8 cellular contexts compared by ENCODE assay signal in genomic region chr1:5991784-5992033, GRCh38. TPM values are rescaled to one million over a fixed set of nuclear protein-coding genes. Genes with fewer than 3 reads are reported as not detected.
DNase-seq lines count a peak whose midpoint lies in the region; ATAC-seq and TF ChIP-seq lines count a peak whose summit lies in the region.

No MANE protein-coding gene starts in this region.

- no peak for TF ChIP-seq EP300 in neural cell (conservative IDR thresholded peaks at IDR 0.05; ENCODE audit: poor library complexity, severe bottlenecking)

- H3F3A ChIP-seq in neural cell (ENCODE audit: insufficient read depth, low read length, poor library complexity, severe bottlenecking) = no peaks in the 10 kb centered on the region

- peak overlapping the region; percentile 71 for H3K27ac ChIP-seq in SJCRH30
- H3K27ac ChIP-seq in neural cell (ENCODE audit: low read length) = peak overlapping the region; percentile 89

- H3K4me2 ChIP-seq in neural cell (ENCODE audit: low read length) = no peak overlapping the region

- DNase-seq in NCI-H748 (lab: John Stamatoyannopoulos, UW; ENCODE audit: unreplicated experiment) (peak; percentile 36), NCI-H748 treated with DMSO at 0.1 percent for 48 hours (lab: John Stamatoyannopoulos, UW) (no peak), SJCRH30 (no peak), epithelial cell of esophagus (ENCODE audit: low read depth) (no peak), mucosa of gallbladder (ENCODE audit: low spot score) (no peak)
- no peak for DNase-seq in stimulated activated CD4-positive, alpha-beta T cell treated with anti-CD3 and anti-CD28 coated beads, Interleukin-1b, Interleukin-23, amount 100 ng/mL, for 48 hours

- TF ChIP-seq RAD21 in neural cell (conservative IDR thresholded peaks at IDR 0.05) = no peak

- peak overlapping the region; percentile 82 for H3K9ac ChIP-seq in neural cell (ENCODE audit: low read length)

- peaks cover 35% of the 10 kb centered on the region for H3K79me2 ChIP-seq in neural cell (replicated peaks; ENCODE audit: insufficient read depth, low read length)

- peaks cover 8% of the 10 kb centered on the region for H3K4me1 ChIP-seq in SJCRH30

- H3K9me3 ChIP-seq in SJCRH30 (replicated peaks) (no peaks in the 10 kb centered on the region), neural cell (ENCODE audit: low read length) (no peaks in the 10 kb centered on the region)

- peak overlapping the region; percentile 96 for H3K4me3 ChIP-seq in SJCRH30
- H3K4me3 ChIP-seq in epithelial cell of esophagus (ENCODE audit: low read length) = peak overlapping the region; percentile 62
- H3K4me3 ChIP-seq in neural cell (ENCODE audit: low read length) = peak overlapping the region; percentile 96

- H4K20me1 ChIP-seq in neural cell (ENCODE audit: insufficient read depth) = no peaks in the 10 kb centered on the region

- H3K9me2 ChIP-seq in neural cell (ENCODE audit: insufficient read depth, low read length) = no peaks in the 10 kb centered on the region

- H3K36me3 ChIP-seq in SJCRH30 = no peaks in the 10 kb centered on the region
- no peaks in the 10 kb centered on the region for H3K36me3 ChIP-seq in neural cell (ENCODE audit: insufficient read depth, low read length)

- H3K27me3 ChIP-seq in SJCRH30 (no peaks in the 10 kb centered on the region), neural cell (ENCODE audit: insufficient read depth, low read depth, low read length) (no peaks in the 10 kb centered on the region)

- peak overlapping the region; percentile 56 for H2AFZ ChIP-seq in neural cell (ENCODE audit: low read depth, low read length)

- TF ChIP-seq CTCF in epithelial cell of esophagus (IDR thresholded peaks at IDR 0.05; ENCODE audit: insufficient read depth, low read depth, low read length, missing control alignments) (no peak), neural cell (IDR thresholded peaks at IDR 0.05; ENCODE audit: poor library complexity, severe bottlenecking) (no peak)

- ATAC-seq in HG02678 (IDR thresholded peaks at IDR 0.05; ENCODE audit: unreplicated experiment) = peak; percentile 17

TF ChIP-seq in neural cell, 6 proteins besides CTCF, POLR2A, EP300 and RAD21:
- TF ChIP-seq SMC3 (conservative IDR thresholded peaks at IDR 0.05; ENCODE audit: poor library complexity) (no peak), MXI1 (conservative IDR thresholded peaks at IDR 0.05; ENCODE audit: poor library complexity, severe bottlenecking) (no peak), EZH2 (IDR thresholded peaks at IDR 0.05; ENCODE audit: borderline replicate concordance, insufficient read depth, low read length, poor library complexity, severe bottlenecking) (no peak), TAF1 (IDR thresholded peaks at IDR 0.05; ENCODE audit: low read depth) (no peak)

RNA-seq across cellular contexts. Expression of gene NPHP4, which starts 0.5 kb away (rescaled TPM):
- total RNA-seq in SJCRH30 (2014; rRNA removed; shearing (Covaris generic)) = 6.4 and 7.3 TPM in 2 replicates
- polyA plus RNA-seq in neural cell = 17.1 and 21.5 TPM in 2 replicates
- polyA minus RNA-seq in neural cell = 20.0 and 23.1 TPM in 2 replicates
- total RNA-seq in mucosa of gallbladder = 20.6 TPM

RNA-seq across cellular contexts. Expression of gene KCNAB2, which starts 54.0 kb away (rescaled TPM):
- 0.56 and 0.77 TPM in 2 replicates for total RNA-seq in SJCRH30 (2014; rRNA removed; shearing (Covaris generic))
- 11.7 and 11.8 TPM in 2 replicates for polyA plus RNA-seq in neural cell
- polyA minus RNA-seq in neural cell = 20.8 and 21.9 TPM in 2 replicates
- total RNA-seq in mucosa of gallbladder = 16.1 TPM
